In genomic region chr1:111709986-111710385, GRCh38 we compare ENCODE assay signal across 31 cellular contexts. TPM values are rescaled to one million over a fixed set of nuclear protein-coding genes. Genes with fewer than 3 reads are reported as not detected.
DNase-seq lines count a peak whose midpoint lies in the region; ATAC-seq and TF ChIP-seq lines count a peak whose summit lies in the region.
"Had no signal": no experiment of that assay in that cellular context is flagged by ENCODE, and none has a peak within 500 bp of the region (broad histone marks: within the 10 kb centered on the region; RNA-seq: fewer than 3 reads in every experiment).

No MANE protein-coding gene starts in this region.

- TF ChIP-seq CTCF in CD8-positive, alpha-beta T cell (IDR thresholded peaks at IDR 0.05), result no peak

- DNase-seq in activated CD4-positive, alpha-beta T cell treated with anti-CD3 and anti-CD28 coated beads, Interleukin-2, amount 10 ng/mL, durations not matched to agents 24 days and 14 days, result no peak
- DNase-seq in activated CD4-positive, alpha-beta T cell treated with anti-CD3 and anti-CD28 coated beads, Interleukin-2, amount 50 U/mL, for 1 hour, result no peak
- DNase-seq in CD8-positive, alpha-beta T cell, result no peak
- DNase-seq in natural killer cell treated with Interleukin-12 subunit alpha and Interleukin-12 subunit beta and Interleukin-15 and Interleukin-18, amount 100 ng/mL, for 72 hours (ENCODE audit: low spot score), result no peak
- DNase-seq in SIG-M5 treated with dmso at 0.1 percent for 504 hours (lab: John Stamatoyannopoulos, UW; ENCODE audit: unreplicated experiment) (no peak), occipital lobe (lab: John Stamatoyannopoulos, UW) (no peak), activated gamma-delta T cell (lab: John Stamatoyannopoulos, UW) (no peak)
- DNase-seq: activated CD8-positive, alpha-beta memory T cell treated with anti-CD3 and anti-CD28 coated beads, Interleukin-2, amount 50 U/mL, for 4 hours; activated gamma-delta T cell treated with Interleukin-2 at 50 U/mL for 16 hours; anterior cingulate cortex; Caco-2; DMS79; effector memory CD4-positive, alpha-beta T cell; GF-D8; heart left ventricle; lower lobe of right lung; MG63; NCI-H2029 treated with DMSO at 0.1 percent for 48 hours; NCI-H2227 treated with DMSO at 0.1 percent for 48 hours; NCI-H526 treated with DMSO at 0.1 percent for 48 hours; PC-9; stimulated activated CD4-positive, alpha-beta T cell treated with anti-CD3 and anti-CD28 coated beads, Interleukin-2, amount 100 ng/mL, for 24 hours; SW 1271; upper lobe of left lung had no signal

- intact Hi-C loops in activated CD4-positive, alpha-beta T cell treated with anti-CD3 and anti-CD28 coated beads, Interleukin-2, amount 10 ng/mL, durations not matched to agents 24 days and 14 days (cut with micrococcal nuclease), result no loop called here
- intact Hi-C loops in CD8-positive, alpha-beta T cell (cut with DNase I, micrococcal nuclease), result loop anchor here in 1 of 2 experiments (2.0 kb wide), 1 partner anchor 229 kb away; no protein-coding TSS in a partner anchor

- H3K27me3 Mint-ChIP-seq in activated CD4-positive, alpha-beta T cell treated with anti-CD3 and anti-CD28 coated beads, Interleukin-2, amount 10 ng/mL, durations not matched to agents 24 days and 14 days, result no peaks in the 10 kb centered on the region
- no peaks in the 10 kb centered on the region for H3K27me3 Mint-ChIP-seq in CD8-positive, alpha-beta T cell (ENCODE audit: low read depth)
- H3K27me3 Mint-ChIP-seq in activated T-helper 17 cell treated with anti-CD3 and anti-CD28 coated beads, Interleukin-2, amount 50 U/mL, for 72 hours, result no peaks in the 10 kb centered on the region
- H3K27me3 Mint-ChIP-seq in natural killer cell treated with Interleukin-12 subunit alpha and Interleukin-12 subunit beta and Interleukin-15 and Interleukin-18, amount 100 ng/mL, for 72 hours, result no peaks in the 10 kb centered on the region

- POLR2A ChIA-PET in CD8-positive, alpha-beta T cell (lab: Charles Lee), result no interaction called here

- H3K4me1 ChIP-seq in CD8-positive, alpha-beta T cell (ENCODE audit: insufficient read depth, low read length), result no peaks in the 10 kb centered on the region
- H3K4me1 ChIP-seq: A549, parathyroid adenoma had no signal

- H3K27ac Mint-ChIP-seq in activated CD4-positive, alpha-beta T cell treated with anti-CD3 and anti-CD28 coated beads, Interleukin-2, amount 10 ng/mL, durations not matched to agents 24 days and 14 days, result peak overlapping the region; percentile 43
- H3K27ac Mint-ChIP-seq in CD8-positive, alpha-beta T cell, result peak overlapping the region; percentile 8
- peak overlapping the region; percentile 75 for H3K27ac Mint-ChIP-seq in activated T-helper 17 cell treated with anti-CD3 and anti-CD28 coated beads, Interleukin-2, amount 50 U/mL, for 72 hours
- peak overlapping the region; percentile 32 to 60 for H3K27ac Mint-ChIP-seq in natural killer cell treated with Interleukin-12 subunit alpha and Interleukin-12 subunit beta and Interleukin-15 and Interleukin-18, amount 100 ng/mL, for 72 hours

- H3K9me3 ChIP-seq in CD8-positive, alpha-beta T cell (ENCODE audit: low read length), result no peaks in the 10 kb centered on the region
- H3K9me3 ChIP-seq: A549, Caco-2, HAP-1, heart left ventricle, lower lobe of right lung, MG63, upper lobe of left lung had no signal

- H3K4me3 ChIP-seq in CD8-positive, alpha-beta T cell (ENCODE audit: low read depth, low read length), result no peak overlapping the region
- H3K4me3 ChIP-seq: A549, coronary artery, HAP-1, heart left ventricle, K562, lower lobe of right lung, MG63, PC-9, upper lobe of left lung had no signal

- no peaks in the 10 kb centered on the region for H3K9me3 Mint-ChIP-seq in activated CD4-positive, alpha-beta T cell treated with anti-CD3 and anti-CD28 coated beads, Interleukin-2, amount 10 ng/mL, durations not matched to agents 24 days and 14 days
- H3K9me3 Mint-ChIP-seq in CD8-positive, alpha-beta T cell, result no peaks in the 10 kb centered on the region
- no peaks in the 10 kb centered on the region for H3K9me3 Mint-ChIP-seq in activated T-helper 17 cell treated with anti-CD3 and anti-CD28 coated beads, Interleukin-2, amount 50 U/mL, for 72 hours
- no peaks in the 10 kb centered on the region for H3K9me3 Mint-ChIP-seq in natural killer cell treated with Interleukin-12 subunit alpha and Interleukin-12 subunit beta and Interleukin-15 and Interleukin-18, amount 100 ng/mL, for 72 hours

- peaks cover 49% of the 10 kb centered on the region for H3K36me3 Mint-ChIP-seq in activated CD4-positive, alpha-beta T cell treated with anti-CD3 and anti-CD28 coated beads, Interleukin-2, amount 10 ng/mL, durations not matched to agents 24 days and 14 days (ENCODE audit: low read depth)
- H3K36me3 Mint-ChIP-seq in CD8-positive, alpha-beta T cell, result peaks cover 63% of the 10 kb centered on the region
- peaks cover 85% of the 10 kb centered on the region for H3K36me3 Mint-ChIP-seq in activated T-helper 17 cell treated with anti-CD3 and anti-CD28 coated beads, Interleukin-2, amount 50 U/mL, for 72 hours (ENCODE audit: low read depth)
- H3K36me3 Mint-ChIP-seq in natural killer cell treated with Interleukin-12 subunit alpha and Interleukin-12 subunit beta and Interleukin-15 and Interleukin-18, amount 100 ng/mL, for 72 hours, result peaks cover 20% of the 10 kb centered on the region

- peaks cover 20% of the 10 kb centered on the region for H3K4me1 Mint-ChIP-seq in activated CD4-positive, alpha-beta T cell treated with anti-CD3 and anti-CD28 coated beads, Interleukin-2, amount 10 ng/mL, durations not matched to agents 24 days and 14 days
- peaks cover 5% of the 10 kb centered on the region for H3K4me1 Mint-ChIP-seq in CD8-positive, alpha-beta T cell (ENCODE audit: low read depth)
- peaks cover 12% of the 10 kb centered on the region for H3K4me1 Mint-ChIP-seq in activated T-helper 17 cell treated with anti-CD3 and anti-CD28 coated beads, Interleukin-2, amount 50 U/mL, for 72 hours
- H3K4me1 Mint-ChIP-seq in natural killer cell treated with Interleukin-12 subunit alpha and Interleukin-12 subunit beta and Interleukin-15 and Interleukin-18, amount 100 ng/mL, for 72 hours (ENCODE audit: low read depth in 2 of 2), result peaks cover 7 to 18% of the 10 kb centered on the region in 2 donors

- peaks cover 3% of the 10 kb centered on the region for H3K36me3 ChIP-seq in CD8-positive, alpha-beta T cell (ENCODE audit: insufficient read depth, low read length)
- H3K36me3 ChIP-seq: HAP-1 had no signal

- CTCF ChIA-PET in CD8-positive, alpha-beta T cell (lab: Charles Lee), result interaction anchor here (1.2 to 8.3 kb wide), 4 partner anchors 57 to 207 kb away, joined by 3 to 80 read pairs (median 6); partner anchors contain the start of genes ADORA3 and TMIGD3

- no peak overlapping the region for H3K27ac ChIP-seq in CD8-positive, alpha-beta T cell (ENCODE audit: low read depth, low read length)
- H3K27ac ChIP-seq: A549, coronary artery, lower lobe of right lung, parathyroid adenoma, PC-9 had no signal

- no peaks in the 10 kb centered on the region for H3K27me3 ChIP-seq in CD8-positive, alpha-beta T cell (ENCODE audit: insufficient read depth, low read length)
- H3K27me3 ChIP-seq: heart left ventricle, MG63, upper lobe of left lung had no signal

- no peak for ATAC-seq in CD8-positive, alpha-beta T cell
- ATAC-seq in activated T-helper 17 cell treated with anti-CD3 and anti-CD28 coated beads, Interleukin-2, amount 50 U/mL, for 72 hours (replicated peaks), result peak; percentile 80
- ATAC-seq in natural killer cell treated with Interleukin-12 subunit alpha and Interleukin-12 subunit beta and Interleukin-15 and Interleukin-18, amount 100 ng/mL, for 72 hours, result peak in 1 of 2 donors; percentile 67
- ATAC-seq: A549, heart left ventricle, K562, lower lobe of right lung, Right ventricle myocardium inferior had no signal

- no peak overlapping the region for H3K4me3 Mint-ChIP-seq in activated CD4-positive, alpha-beta T cell treated with anti-CD3 and anti-CD28 coated beads, Interleukin-2, amount 10 ng/mL, durations not matched to agents 24 days and 14 days
- no peak overlapping the region for H3K4me3 Mint-ChIP-seq in CD8-positive, alpha-beta T cell
- H3K4me3 Mint-ChIP-seq in activated T-helper 17 cell treated with anti-CD3 and anti-CD28 coated beads, Interleukin-2, amount 50 U/mL, for 72 hours, result peak overlapping the region; percentile 21
- peak overlapping the region; percentile 12 for H3K4me3 Mint-ChIP-seq in natural killer cell treated with Interleukin-12 subunit alpha and Interleukin-12 subunit beta and Interleukin-15 and Interleukin-18, amount 100 ng/mL, for 72 hours

RNA-seq across cellular contexts. Expression of gene INKA2, which starts 29.2 kb away (rescaled TPM):
- 2.4 and 2.6 TPM in 2 replicates for total RNA-seq in activated CD4-positive, alpha-beta T cell treated with anti-CD3 and anti-CD28 coated beads, Interleukin-2, amount 10 ng/mL, durations not matched to agents 24 days and 14 days
- under 1 TPM; 0.36 to 0.54 TPM for total RNA-seq in CD8-positive, alpha-beta T cell
- 1 to 10 TPM; 2.0 to 3.8 TPM for total RNA-seq in activated T-helper 17 cell treated with anti-CD3 and anti-CD28 coated beads, Interleukin-2, amount 50 U/mL, for 72 hours
- total RNA-seq in natural killer cell treated with Interleukin-12 subunit alpha and Interleukin-12 subunit beta and Interleukin-15 and Interleukin-18, amount 100 ng/mL, for 72 hours, result under 1 TPM in 1 of 2 donors, not detected in 1; 0.45 TPM
- total RNA-seq in occipital lobe, result 0.94 TPM

RNA-seq across cellular contexts. Expression of gene DDX20, which starts 45.7 kb away (rescaled TPM):
- 18.7 and 24.2 TPM in 2 replicates for total RNA-seq in activated CD4-positive, alpha-beta T cell treated with anti-CD3 and anti-CD28 coated beads, Interleukin-2, amount 10 ng/mL, durations not matched to agents 24 days and 14 days
- 10 to 100 TPM; 35.4 to 35.9 TPM for total RNA-seq in CD8-positive, alpha-beta T cell
- total RNA-seq in activated T-helper 17 cell treated with anti-CD3 and anti-CD28 coated beads, Interleukin-2, amount 50 U/mL, for 72 hours, result 10 to 100 TPM in 1 of 2 donors, 1 to 10 TPM in 1; 9.0 to 22.5 TPM
- total RNA-seq in natural killer cell treated with Interleukin-12 subunit alpha and Interleukin-12 subunit beta and Interleukin-15 and Interleukin-18, amount 100 ng/mL, for 72 hours, result 10 to 100 TPM; 18.5 to 22.7 TPM
- 22.6 TPM for total RNA-seq in occipital lobe

Comparison
In these comparisons a context has a peak if more than half of its experiments do, and no peak if none do; other contexts are left out.
1. H3K27ac Mint-ChIP-seq: peak in every context shown above with its lines; median percentile 75 in activated T-helper 17 cell treated with anti-CD3 and anti-CD28 coated beads, Interleukin-2, amount 50 U/mL, for 72 hours; 46 in natural killer cell treated with Interleukin-12 subunit alpha and Interleukin-12 subunit beta and Interleukin-15 and Interleukin-18, amount 100 ng/mL, for 72 hours; 43 in activated CD4-positive, alpha-beta T cell treated with anti-CD3 and anti-CD28 coated beads, Interleukin-2, amount 10 ng/mL, durations not matched to agents 24 days and 14 days; 8 in CD8-positive, alpha-beta T cell.
2. H3K4me3 Mint-ChIP-seq: peak in activated T-helper 17 cell treated with anti-CD3 and anti-CD28 coated beads, Interleukin-2, amount 50 U/mL, for 72 hours (single experiment) and natural killer cell treated with Interleukin-12 subunit alpha and Interleukin-12 subunit beta and Interleukin-15 and Interleukin-18, amount 100 ng/mL, for 72 hours (single experiment); none in activated CD4-positive, alpha-beta T cell treated with anti-CD3 and anti-CD28 coated beads, Interleukin-2, amount 10 ng/mL, durations not matched to agents 24 days and 14 days (single experiment) and CD8-positive, alpha-beta T cell (single experiment).